In the genomic region with DNA sequence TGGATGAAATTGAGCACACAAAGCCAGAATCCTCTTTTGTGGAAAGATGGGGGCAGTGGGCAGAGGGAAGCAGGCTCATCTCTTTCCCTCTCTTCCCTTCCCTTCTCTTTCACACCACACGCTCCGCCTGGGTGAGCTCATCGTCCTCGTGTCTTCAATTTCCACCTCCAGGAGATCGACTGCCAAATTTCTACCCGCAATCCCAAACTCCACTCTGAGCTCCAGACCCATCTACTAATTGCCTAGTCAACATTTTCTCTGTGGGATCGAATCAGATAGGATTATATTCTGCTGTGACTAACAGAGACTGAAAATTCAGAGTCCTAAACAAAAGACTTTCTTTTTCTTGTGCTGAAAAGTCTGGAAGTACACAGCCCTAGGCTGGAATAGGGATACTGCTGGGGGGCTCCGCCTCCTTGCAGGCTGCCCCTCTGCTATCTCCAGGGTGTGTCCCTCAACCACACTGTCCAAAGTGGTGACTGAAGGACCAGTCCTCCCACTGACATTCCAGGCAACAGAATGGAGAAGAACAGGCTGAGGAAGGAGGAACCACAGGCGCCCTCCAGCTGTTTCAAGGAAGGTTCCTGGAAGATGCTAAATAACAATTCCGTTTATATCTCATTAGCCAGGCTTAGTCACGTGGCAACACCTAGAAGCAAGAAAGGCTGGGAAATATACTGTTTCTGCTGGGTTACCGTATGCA, we compare ENCODE assay signal across 9 cellular contexts. TPM values are rescaled to one million over a fixed set of nuclear protein-coding genes. Genes with fewer than 3 reads are reported as not detected.
DNase-seq lines count a peak whose midpoint lies in the region; ATAC-seq, FAIRE-seq and TF ChIP-seq lines count a peak whose summit lies in the region.
"Had no signal": no experiment of that assay in that cellular context is flagged by ENCODE, and none has a peak within 500 bp of the region (broad histone marks: within the 10 kb centered on the region; RNA-seq: fewer than 3 reads in every experiment).

No MANE protein-coding gene starts in this region.

- 33 to 35% methylated on average over 11 to 12 of the region's 12 CpGs for WGBS in pancreas, 2 donors

- H3K4me1 ChIP-seq in pancreas = no peaks in the 10 kb centered on the region

- H3K4me3 Mint-ChIP-seq in dendritic cell treated with granulocyte-macrophage colony-stimulating factor and Interleukin-4, amounts not matched to agents 40 ng/mL and 50 ng/mL, for 4 days = no peak overlapping the region

- H3K27me3 Mint-ChIP-seq in dendritic cell treated with granulocyte-macrophage colony-stimulating factor and Interleukin-4, amounts not matched to agents 40 ng/mL and 50 ng/mL, for 4 days = peaks cover 51% of the 10 kb centered on the region

- peak overlapping the region; percentile 40 for H3K27ac Mint-ChIP-seq in dendritic cell treated with granulocyte-macrophage colony-stimulating factor and Interleukin-4, amounts not matched to agents 40 ng/mL and 50 ng/mL, for 4 days

- no peak overlapping the region for H3K27ac ChIP-seq in pancreas
- H3K27ac ChIP-seq: thyroid gland had no signal

- no peaks in the 10 kb centered on the region for H3K27me3 ChIP-seq in pancreas
- H3K27me3 ChIP-seq: thyroid gland had no signal

- TF ChIP-seq CTCF in pancreas (IDR thresholded peaks at IDR 0.05) = no peak

- H3K4me3 ChIP-seq in pancreas = no peak overlapping the region
- H3K4me3 ChIP-seq: thyroid gland had no signal

- ATAC-seq in pancreas (peak in 3 of 4 donors; percentile 26 to 58 (median 56)), HG03159 (IDR thresholded peaks at IDR 0.05; ENCODE audit: unreplicated experiment) (no peak)

- DNase-seq in GM04504 (ENCODE audit: low read depth) = peak; percentile 39
- peak in 1 of 6 donors; percentile 19 for DNase-seq in pancreas
- no peak for DNase-seq in NK-92 treated with Interleukin-12 subunit alpha and Interleukin-12 subunit beta, amount 100 ng/mL, for 24 hours (lab: John Stamatoyannopoulos, UW)
- no peak for DNase-seq in DMS79 treated with DMSO at 0.1 percent for 48 hours (lab: John Stamatoyannopoulos, UW)
- DNase-seq: NCI-H510A, thyroid gland had no signal

- no peaks in the 10 kb centered on the region for H3K36me3 Mint-ChIP-seq in dendritic cell treated with granulocyte-macrophage colony-stimulating factor and Interleukin-4, amounts not matched to agents 40 ng/mL and 50 ng/mL, for 4 days (ENCODE audit: low read depth)

- intact Hi-C loops in dendritic cell treated with granulocyte-macrophage colony-stimulating factor and Interleukin-4, amounts not matched to agents 40 ng/mL and 50 ng/mL, for 4 days (cut with micrococcal nuclease) = no loop called here
- intact Hi-C loops in pancreas (cut with DNase I) = no loop called here

- peaks cover 52% of the 10 kb centered on the region for H3K4me1 Mint-ChIP-seq in dendritic cell treated with granulocyte-macrophage colony-stimulating factor and Interleukin-4, amounts not matched to agents 40 ng/mL and 50 ng/mL, for 4 days (ENCODE audit: low read depth)

- FAIRE-seq in pancreas (lab: Jason Lieb, UNC) = no peak
- FAIRE-seq: endometrium had no signal

- H3K9me3 ChIP-seq in pancreas = no peaks in the 10 kb centered on the region
- H3K9me3 ChIP-seq: thyroid gland had no signal

- no peaks in the 10 kb centered on the region for H3K9me3 Mint-ChIP-seq in dendritic cell treated with granulocyte-macrophage colony-stimulating factor and Interleukin-4, amounts not matched to agents 40 ng/mL and 50 ng/mL, for 4 days

- no peaks in the 10 kb centered on the region for H3K36me3 ChIP-seq in pancreas
- H3K36me3 ChIP-seq: thyroid gland had no signal

RNA-seq across cellular contexts. Expression of a gene that starts 5.0 kb away (rescaled TPM):
- 1 to 10 TPM in 5 of 6 donors, under 1 TPM in 1; 0.55 to 3.1 (median 1.3) TPM for total RNA-seq in pancreas
- 1 to 10 TPM; 4.0 to 6.0 TPM for polyA plus RNA-seq in pancreas

RNA-seq across cellular contexts. Expression of a gene that starts 15.1 kb away (rescaled TPM):
- 1 to 10 TPM in 3 of 6 donors, under 1 TPM in 3; 0.09 to 3.7 (median 1.6) TPM for total RNA-seq in pancreas
- 1 to 10 TPM; 1.0 to 2.5 TPM for polyA plus RNA-seq in pancreas

RNA-seq across cellular contexts. Expression of a gene that starts 40.1 kb away (rescaled TPM):
- 10 to 100 TPM in 3 of 6 donors, 1 to 10 TPM in 3; 5.0 to 13.0 (median 10.0) TPM for total RNA-seq in pancreas
- 10 to 100 TPM; 14.2 to 16.0 TPM for polyA plus RNA-seq in pancreas

RNA-seq across cellular contexts. Expression of a gene that starts 45.7 kb away (rescaled TPM):
- total RNA-seq in pancreas = 1 to 10 TPM in 3 of 6 donors, under 1 TPM in 3; 0.67 to 5.7 (median 1.8) TPM
- 10 to 100 TPM; 17.3 to 20.9 TPM for polyA plus RNA-seq in pancreas

RNA-seq across cellular contexts. Expression of a gene that starts 53.8 kb away (rescaled TPM):
- total RNA-seq in pancreas = under 1 TPM; 0.20 to 0.55 (median 0.40) TPM
- 1 to 10 TPM; 1.7 TPM for polyA plus RNA-seq in pancreas
